1 cellular context compared by ENCODE assay signal in the genomic region with DNA sequence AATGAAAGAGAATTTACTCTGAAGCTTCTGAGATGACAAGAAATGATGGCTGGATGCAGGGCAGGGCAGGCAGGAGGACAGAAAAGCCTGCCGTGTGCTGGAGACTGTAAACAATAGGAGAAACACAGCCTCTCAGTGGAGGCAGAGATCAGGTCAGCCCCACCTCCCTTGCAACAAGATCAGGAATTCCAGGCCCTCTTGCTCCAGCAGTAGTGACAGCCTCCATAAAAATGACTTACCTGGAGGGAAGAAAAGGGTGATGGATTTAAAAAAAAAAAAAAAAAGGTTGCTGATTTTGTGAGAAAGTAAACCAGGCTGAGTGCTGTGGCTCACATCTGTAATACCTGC.
TF ChIP-seq lines count a peak whose summit lies in the region.

No MANE protein-coding gene starts in this region.

TF ChIP-seq in SK-N-SH treated with all-trans-retinoic acid at 6 μM for 48 hours, 23 proteins besides CTCF, POLR2A, EP300 and RAD21 (continued from another document):
- TF ChIP-seq TOX (CRISPR knock-in tag; IDR thresholded peaks at IDR 0.05; ENCODE audit: borderline replicate concordance): no peak
- TF ChIP-seq ZC3H10 (CRISPR knock-in tag; IDR thresholded peaks at IDR 0.05): no peak
- TF ChIP-seq ISL1 (CRISPR knock-in tag; IDR thresholded peaks at IDR 0.05): no peak
- no peak for TF ChIP-seq CSDC2 (CRISPR knock-in tag; IDR thresholded peaks at IDR 0.05)
- TF ChIP-seq ZNF70 (CRISPR knock-in tag; IDR thresholded peaks at IDR 0.05): no peak
- TF ChIP-seq ESRRG (CRISPR knock-in tag; IDR thresholded peaks at IDR 0.05): no peak
- no peak for TF ChIP-seq TCF4 (CRISPR knock-in tag; IDR thresholded peaks at IDR 0.05; ENCODE audit: borderline replicate concordance)
- no peak for TF ChIP-seq PPARA (CRISPR knock-in tag; IDR thresholded peaks at IDR 0.05; ENCODE audit: borderline replicate concordance)
